ENCODE assay signal across 1 cellular context in genomic region chr14:56903304-56904021, GRCh38.
TF ChIP-seq lines count a peak whose summit lies in the region.

No MANE protein-coding gene starts in this region.

TF ChIP-seq in WTC11, 78 proteins besides CTCF, POLR2A, EP300 and RAD21 (continued from another document):
- TF ChIP-seq ZNF281 (CRISPR knock-in tag; IDR thresholded peaks at IDR 0.05) (no peak), IRF1 (CRISPR knock-in tag; IDR thresholded peaks at IDR 0.05) (no peak), ESRRA (CRISPR knock-in tag; IDR thresholded peaks at IDR 0.05; ENCODE audit: borderline replicate concordance) (no peak), STAT6 (CRISPR knock-in tag; conservative IDR thresholded peaks at IDR 0.05; ENCODE audit: low read depth) (no peak), ETV6 (CRISPR knock-in tag; IDR thresholded peaks at IDR 0.05) (0 out of 2 replicates have a peak, but pooled peaks have one; percentile 49)
- TF ChIP-seq, protein P1, sequence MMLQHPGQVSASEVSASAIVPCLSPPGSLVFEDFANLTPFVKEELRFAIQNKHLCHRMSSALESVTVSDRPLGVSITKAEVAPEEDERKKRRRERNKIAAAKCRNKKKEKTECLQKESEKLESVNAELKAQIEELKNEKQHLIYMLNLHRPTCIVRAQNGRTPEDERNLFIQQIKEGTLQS (CRISPR knock-in tag; conservative IDR thresholded peaks at IDR 0.05) = no peak
- TF ChIP-seq, protein P2, sequence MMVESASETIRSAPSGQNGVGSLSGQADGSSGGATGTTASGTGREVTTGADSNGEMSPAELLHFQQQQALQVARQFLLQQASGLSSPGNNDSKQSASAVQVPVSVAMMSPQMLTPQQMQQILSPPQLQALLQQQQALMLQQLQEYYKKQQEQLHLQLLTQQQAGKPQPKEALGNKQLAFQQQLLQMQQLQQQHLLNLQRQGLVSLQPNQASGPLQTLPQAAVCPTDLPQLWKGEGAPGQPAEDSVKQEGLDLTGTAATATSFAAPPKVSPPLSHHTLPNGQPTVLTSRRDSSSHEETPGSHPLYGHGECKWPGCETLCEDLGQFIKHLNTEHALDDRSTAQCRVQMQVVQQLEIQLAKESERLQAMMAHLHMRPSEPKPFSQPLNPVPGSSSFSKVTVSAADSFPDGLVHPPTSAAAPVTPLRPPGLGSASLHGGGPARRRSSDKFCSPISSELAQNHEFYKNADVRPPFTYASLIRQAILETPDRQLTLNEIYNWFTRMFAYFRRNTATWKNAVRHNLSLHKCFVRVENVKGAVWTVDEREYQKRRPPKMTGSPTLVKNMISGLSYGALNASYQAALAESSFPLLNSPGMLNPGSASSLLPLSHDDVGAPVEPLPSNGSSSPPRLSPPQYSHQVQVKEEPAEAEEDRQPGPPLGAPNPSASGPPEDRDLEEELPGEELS (CRISPR knock-in tag; IDR thresholded peaks at IDR 0.05) = peak; percentile 14; the same call in 1 of the 2 replicates
- TF ChIP-seq, protein P3, sequence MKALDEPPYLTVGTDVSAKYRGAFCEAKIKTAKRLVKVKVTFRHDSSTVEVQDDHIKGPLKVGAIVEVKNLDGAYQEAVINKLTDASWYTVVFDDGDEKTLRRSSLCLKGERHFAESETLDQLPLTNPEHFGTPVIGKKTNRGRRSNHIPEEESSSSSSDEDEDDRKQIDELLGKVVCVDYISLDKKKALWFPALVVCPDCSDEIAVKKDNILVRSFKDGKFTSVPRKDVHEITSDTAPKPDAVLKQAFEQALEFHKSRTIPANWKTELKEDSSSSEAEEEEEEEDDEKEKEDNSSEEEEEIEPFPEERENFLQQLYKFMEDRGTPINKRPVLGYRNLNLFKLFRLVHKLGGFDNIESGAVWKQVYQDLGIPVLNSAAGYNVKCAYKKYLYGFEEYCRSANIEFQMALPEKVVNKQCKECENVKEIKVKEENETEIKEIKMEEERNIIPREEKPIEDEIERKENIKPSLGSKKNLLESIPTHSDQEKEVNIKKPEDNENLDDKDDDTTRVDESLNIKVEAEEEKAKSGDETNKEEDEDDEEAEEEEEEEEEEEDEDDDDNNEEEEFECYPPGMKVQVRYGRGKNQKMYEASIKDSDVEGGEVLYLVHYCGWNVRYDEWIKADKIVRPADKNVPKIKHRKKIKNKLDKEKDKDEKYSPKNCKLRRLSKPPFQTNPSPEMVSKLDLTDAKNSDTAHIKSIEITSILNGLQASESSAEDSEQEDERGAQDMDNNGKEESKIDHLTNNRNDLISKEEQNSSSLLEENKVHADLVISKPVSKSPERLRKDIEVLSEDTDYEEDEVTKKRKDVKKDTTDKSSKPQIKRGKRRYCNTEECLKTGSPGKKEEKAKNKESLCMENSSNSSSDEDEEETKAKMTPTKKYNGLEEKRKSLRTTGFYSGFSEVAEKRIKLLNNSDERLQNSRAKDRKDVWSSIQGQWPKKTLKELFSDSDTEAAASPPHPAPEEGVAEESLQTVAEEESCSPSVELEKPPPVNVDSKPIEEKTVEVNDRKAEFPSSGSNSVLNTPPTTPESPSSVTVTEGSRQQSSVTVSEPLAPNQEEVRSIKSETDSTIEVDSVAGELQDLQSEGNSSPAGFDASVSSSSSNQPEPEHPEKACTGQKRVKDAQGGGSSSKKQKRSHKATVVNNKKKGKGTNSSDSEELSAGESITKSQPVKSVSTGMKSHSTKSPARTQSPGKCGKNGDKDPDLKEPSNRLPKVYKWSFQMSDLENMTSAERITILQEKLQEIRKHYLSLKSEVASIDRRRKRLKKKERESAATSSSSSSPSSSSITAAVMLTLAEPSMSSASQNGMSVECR (CRISPR knock-in tag; IDR thresholded peaks at IDR 0.05; ENCODE audit: borderline replicate concordance) = no peak; the same call in 1 of the 2 replicates
